21 cellular contexts compared by ENCODE assay signal in genomic region chr7:80643336-80643925, GRCh38. TPM values are rescaled to one million over a fixed set of nuclear protein-coding genes. Genes with fewer than 3 reads are reported as not detected.
DNase-seq lines count a peak whose midpoint lies in the region; ATAC-seq and TF ChIP-seq lines count a peak whose summit lies in the region.
"Had no signal": no experiment of that assay in that cellular context is flagged by ENCODE, and none has a peak within 500 bp of the region (broad histone marks: within the 10 kb centered on the region; RNA-seq: fewer than 3 reads in every experiment).

No MANE protein-coding gene starts in this region.

- no peak overlapping the region for H2AFZ ChIP-seq in PC-3 (ENCODE audit: low read length)

- no peak for DNase-seq in heart left ventricle
- no peak for DNase-seq in Right ventricle myocardium superior
- DNase-seq in PC-3: peak; percentile 63
- DNase-seq in foreskin keratinocyte: peak; percentile 46 to 69
- no peak for DNase-seq in stimulated activated effector memory CD8-positive, alpha-beta T cell treated with anti-CD3 and anti-CD28 coated beads, Interleukin-12 subunit alpha, Interleukin-12 subunit beta, amount 100 ng/mL, for 72 hours (ENCODE audit: low spot score in 2 of 2)
- DNase-seq in pons (ENCODE audit: low spot score): no peak
- DNase-seq: activated CD4-positive, alpha-beta T cell treated with anti-CD3 and anti-CD28 coated beads, Interleukin-2, amount 10 ng/mL, durations not matched to agents 7 days and 5 days; activated naive CD8-positive, alpha-beta T cell treated with anti-CD3 and anti-CD28 coated beads, Interleukin-2, amount 10 ng/mL, durations not matched to agents 7 days and 5 days; activated T-cell treated with anti-CD3 and anti-CD28 coated beads, Interleukin-2, amount 50 U/mL, for 24 hours; caudate nucleus; endodermal cell; GDM1; NCI-H1930; NCI-H524; ovary; testis had no signal

- peak overlapping the region in 11 of 12 donors; percentile 48 to 87 (median 84) for H3K27ac ChIP-seq in heart left ventricle
- no peak overlapping the region for H3K27ac ChIP-seq in PC-3 (ENCODE audit: low read length)
- no peak overlapping the region for H3K27ac ChIP-seq in foreskin keratinocyte
- peak overlapping the region; percentile 100 for H3K27ac ChIP-seq in subcutaneous abdominal adipose tissue (ENCODE audit: low read depth, low read length)
- H3K27ac ChIP-seq: A549, KMS-11, ovary, testis had no signal

- intact Hi-C loops in heart left ventricle (cut with DNase I): loop anchor here in 4 of 10 donors (5.0 to 10.0 kb wide), 5 partner anchors 49 to 169 kb away; no protein-coding TSS in a partner anchor
- intact Hi-C loops in Right ventricle myocardium superior (cut with DNase I): no loop called here
- intact Hi-C loops in PC-3 (cut with micrococcal nuclease): loop anchor here (5.0 kb wide), 1 partner anchor 46 kb away; no protein-coding TSS in a partner anchor

- H3K4me3 Mint-ChIP-seq in stimulated activated effector memory CD8-positive, alpha-beta T cell treated with anti-CD3 and anti-CD28 coated beads, Interleukin-12 subunit alpha, Interleukin-12 subunit beta, amount 100 ng/mL, for 72 hours: no peak overlapping the region
- H3K4me3 Mint-ChIP-seq in stimulated activated memory B cell treated with anti-CD40 and anti-IgM and Interleukin-4, amounts not matched to agents 10 μg/mL and 1 μg/mL and 100 μg/mL, for 72 hours: no peak overlapping the region
- H3K4me3 Mint-ChIP-seq: activated CD4-positive, alpha-beta T cell treated with anti-CD3 and anti-CD28 coated beads, Interleukin-2, amount 10 ng/mL, durations not matched to agents 7 days and 5 days; activated naive CD8-positive, alpha-beta T cell treated with anti-CD3 and anti-CD28 coated beads, Interleukin-2, amount 10 ng/mL, durations not matched to agents 7 days and 5 days; activated T-cell treated with anti-CD3 and anti-CD28 coated beads, Interleukin-2, amount 50 U/mL, for 24 hours; endodermal cell had no signal

- no peaks in the 10 kb centered on the region for H4K20me1 ChIP-seq in PC-3 (ENCODE audit: low read length)

- H3K79me2 ChIP-seq in PC-3 (ENCODE audit: low read length): no peaks in the 10 kb centered on the region

- no peaks in the 10 kb centered on the region for H3F3A ChIP-seq in PC-3 (ENCODE audit: low read length, unreplicated experiment)

- peaks cover 0 to 26% (median 7%) of the 10 kb centered on the region in 9 donors for H3K36me3 ChIP-seq in heart left ventricle
- H3K36me3 ChIP-seq in PC-3 (ENCODE audit: low read depth, low read length): no peaks in the 10 kb centered on the region
- peaks cover 3 to 27% (median 24%) of the 10 kb centered on the region in 5 donors for H3K36me3 ChIP-seq in subcutaneous abdominal adipose tissue (ENCODE audit: control insufficient read depth in 5 of 5, insufficient read depth in 5 of 5, low read length in 5 of 5)
- H3K36me3 ChIP-seq: ovary had no signal

- TF ChIP-seq CTCF in heart left ventricle (IDR thresholded peaks at IDR 0.05) (no peak), PC-3 (conservative IDR thresholded peaks at IDR 0.05; ENCODE audit: low read depth, low read length) (no peak), foreskin keratinocyte (conservative IDR thresholded peaks at IDR 0.05) (no peak)

- POLR2A ChIA-PET in PC-3 (lab: Charles Lee; ENCODE audit: unreplicated experiment): no interaction called here

- H3K36me3 Mint-ChIP-seq in stimulated activated effector memory CD8-positive, alpha-beta T cell treated with anti-CD3 and anti-CD28 coated beads, Interleukin-12 subunit alpha, Interleukin-12 subunit beta, amount 100 ng/mL, for 72 hours: no peaks in the 10 kb centered on the region
- H3K36me3 Mint-ChIP-seq in stimulated activated memory B cell treated with anti-CD40 and anti-IgM and Interleukin-4, amounts not matched to agents 10 μg/mL and 1 μg/mL and 100 μg/mL, for 72 hours: no peaks in the 10 kb centered on the region
- H3K36me3 Mint-ChIP-seq: activated naive CD8-positive, alpha-beta T cell treated with anti-CD3 and anti-CD28 coated beads, Interleukin-2, amount 10 ng/mL, durations not matched to agents 7 days and 5 days had no signal

- H3K27ac Mint-ChIP-seq in stimulated activated effector memory CD8-positive, alpha-beta T cell treated with anti-CD3 and anti-CD28 coated beads, Interleukin-12 subunit alpha, Interleukin-12 subunit beta, amount 100 ng/mL, for 72 hours: no peak overlapping the region
- no peak overlapping the region for H3K27ac Mint-ChIP-seq in stimulated activated memory B cell treated with anti-CD40 and anti-IgM and Interleukin-4, amounts not matched to agents 10 μg/mL and 1 μg/mL and 100 μg/mL, for 72 hours
- H3K27ac Mint-ChIP-seq: activated CD4-positive, alpha-beta T cell treated with anti-CD3 and anti-CD28 coated beads, Interleukin-2, amount 10 ng/mL, durations not matched to agents 7 days and 5 days; activated naive CD8-positive, alpha-beta T cell treated with anti-CD3 and anti-CD28 coated beads, Interleukin-2, amount 10 ng/mL, durations not matched to agents 7 days and 5 days; activated T-cell treated with anti-CD3 and anti-CD28 coated beads, Interleukin-2, amount 50 U/mL, for 24 hours; endodermal cell had no signal

- ATAC-seq in heart left ventricle (no peak), Right ventricle myocardium superior (ENCODE audit: poor library complexity) (no peak), PC-3 (peak; percentile 35; the same call in 1 of the 2 replicates), foreskin keratinocyte (peak; percentile 32)
- ATAC-seq in stimulated activated effector memory CD8-positive, alpha-beta T cell treated with anti-CD3 and anti-CD28 coated beads, Interleukin-12 subunit alpha, Interleukin-12 subunit beta, amount 100 ng/mL, for 72 hours: no peak
- no peak for ATAC-seq in stimulated activated memory B cell treated with anti-CD40 and anti-IgM and Interleukin-4, amounts not matched to agents 10 μg/mL and 1 μg/mL and 100 μg/mL, for 72 hours
- ATAC-seq: A549 had no signal

- CTCF ChIA-PET in PC-3 (lab: Charles Lee): no interaction called here

- H3K9me3 ChIP-seq in heart left ventricle (no peaks in the 10 kb centered on the region), PC-3 (ENCODE audit: low read length) (no peaks in the 10 kb centered on the region), subcutaneous abdominal adipose tissue (ENCODE audit: control insufficient read depth in 5 of 5, low read length in 5 of 5) (no peaks in the 10 kb centered on the region)
- H3K9me3 ChIP-seq: ovary, testis had no signal

- no peak for TF ChIP-seq POLR2A in heart left ventricle (IDR thresholded peaks at IDR 0.05)

- H3K9me3 Mint-ChIP-seq in stimulated activated effector memory CD8-positive, alpha-beta T cell treated with anti-CD3 and anti-CD28 coated beads, Interleukin-12 subunit alpha, Interleukin-12 subunit beta, amount 100 ng/mL, for 72 hours: peaks cover 7% of the 10 kb centered on the region
- no peaks in the 10 kb centered on the region for H3K9me3 Mint-ChIP-seq in stimulated activated memory B cell treated with anti-CD40 and anti-IgM and Interleukin-4, amounts not matched to agents 10 μg/mL and 1 μg/mL and 100 μg/mL, for 72 hours
- H3K9me3 Mint-ChIP-seq: activated CD4-positive, alpha-beta T cell treated with anti-CD3 and anti-CD28 coated beads, Interleukin-2, amount 10 ng/mL, durations not matched to agents 7 days and 5 days; activated naive CD8-positive, alpha-beta T cell treated with anti-CD3 and anti-CD28 coated beads, Interleukin-2, amount 10 ng/mL, durations not matched to agents 7 days and 5 days; activated T-cell treated with anti-CD3 and anti-CD28 coated beads, Interleukin-2, amount 50 U/mL, for 24 hours; endodermal cell had no signal

- no peaks in the 10 kb centered on the region for H3K27me3 ChIP-seq in heart left ventricle
- no peaks in the 10 kb centered on the region for H3K27me3 ChIP-seq in PC-3 (ENCODE audit: low read length)
- H3K27me3 ChIP-seq in foreskin keratinocyte: no peaks in the 10 kb centered on the region
- no peaks in the 10 kb centered on the region for H3K27me3 ChIP-seq in subcutaneous abdominal adipose tissue (ENCODE audit: control insufficient read depth in 5 of 5, insufficient read depth in 4 of 5, low read length in 5 of 5)
- H3K27me3 ChIP-seq: ovary, testis had no signal

- H3K4me1 Mint-ChIP-seq in stimulated activated effector memory CD8-positive, alpha-beta T cell treated with anti-CD3 and anti-CD28 coated beads, Interleukin-12 subunit alpha, Interleukin-12 subunit beta, amount 100 ng/mL, for 72 hours: no peaks in the 10 kb centered on the region
- H3K4me1 Mint-ChIP-seq in stimulated activated memory B cell treated with anti-CD40 and anti-IgM and Interleukin-4, amounts not matched to agents 10 μg/mL and 1 μg/mL and 100 μg/mL, for 72 hours: no peaks in the 10 kb centered on the region
- H3K4me1 Mint-ChIP-seq: activated CD4-positive, alpha-beta T cell treated with anti-CD3 and anti-CD28 coated beads, Interleukin-2, amount 10 ng/mL, durations not matched to agents 7 days and 5 days; activated naive CD8-positive, alpha-beta T cell treated with anti-CD3 and anti-CD28 coated beads, Interleukin-2, amount 10 ng/mL, durations not matched to agents 7 days and 5 days; endodermal cell had no signal

- H3K4me3 ChIP-seq in heart left ventricle (peak overlapping the region in 11 of 12 donors; percentile 37 to 67 (median 56)), PC-3 (ENCODE audit: low read length) (no peak overlapping the region), subcutaneous abdominal adipose tissue (ENCODE audit: low read depth in 1 of 5, low read length in 5 of 5) (peak overlapping the region; percentile 75 to 91 (median 80))
- H3K4me3 ChIP-seq: A549, ovary, testis had no signal

- 42 to 60% (median 49%) methylated on average over 5 of the region's 5 CpGs for WGBS in heart left ventricle, 4 donors

- H3K27me3 Mint-ChIP-seq in stimulated activated memory B cell treated with anti-CD40 and anti-IgM and Interleukin-4, amounts not matched to agents 10 μg/mL and 1 μg/mL and 100 μg/mL, for 72 hours: no peaks in the 10 kb centered on the region
- H3K27me3 Mint-ChIP-seq: activated CD4-positive, alpha-beta T cell treated with anti-CD3 and anti-CD28 coated beads, Interleukin-2, amount 10 ng/mL, durations not matched to agents 7 days and 5 days; activated naive CD8-positive, alpha-beta T cell treated with anti-CD3 and anti-CD28 coated beads, Interleukin-2, amount 10 ng/mL, durations not matched to agents 7 days and 5 days; activated T-cell treated with anti-CD3 and anti-CD28 coated beads, Interleukin-2, amount 50 U/mL, for 24 hours had no signal

- H3K9ac ChIP-seq in PC-3 (ENCODE audit: low read length): no peak overlapping the region
- peak overlapping the region; percentile 75 to 98 (median 88) for H3K9ac ChIP-seq in subcutaneous abdominal adipose tissue (ENCODE audit: low read length in 5 of 5)
- H3K9ac ChIP-seq: KMS-11 had no signal

- peak overlapping the region; percentile 21 for H3K4me2 ChIP-seq in PC-3 (ENCODE audit: low read length)
- H3K4me2 ChIP-seq: A549, KMS-11 had no signal

- BruUV-seq in PC-3 (replicated peaks; lab: Mats Ljungman, UMichigan): no TSS peak

- H3K9me2 ChIP-seq in PC-3 (replicated peaks; ENCODE audit: low read length): no peaks in the 10 kb centered on the region

- peaks cover 0 to 64% (median 29%) of the 10 kb centered on the region in 12 donors for H3K4me1 ChIP-seq in heart left ventricle
- peaks cover 23% of the 10 kb centered on the region for H3K4me1 ChIP-seq in PC-3 (ENCODE audit: insufficient read depth, low read length)
- no peaks in the 10 kb centered on the region for H3K4me1 ChIP-seq in foreskin keratinocyte
- H3K4me1 ChIP-seq in subcutaneous abdominal adipose tissue (ENCODE audit: control insufficient read depth in 5 of 5, insufficient read depth in 5 of 5, low read length in 5 of 5): peaks cover 1 to 50% (median 40%) of the 10 kb centered on the region in 5 donors
- H3K4me1 ChIP-seq: A549, testis had no signal

RNA-seq across cellular contexts. Expression of gene CD36, which starts 5.0 kb away (rescaled TPM):
- total RNA-seq in heart left ventricle (1,000 to 10,000 TPM in 7 of 9 donors, 100 to 1,000 TPM in 2; 891 to 1,960 (median 1,108) TPM), Right ventricle myocardium superior (1,239 TPM), PC-3 (2014; rRNA removed) (not detected in 2 replicates), foreskin keratinocyte (0.20 TPM in 1 of 2 replicates, not detected in the other)
- polyA plus RNA-seq in heart left ventricle (100 to 1,000 TPM; 289 to 529 TPM), foreskin keratinocyte (0.02 TPM in 1 of 2 replicates, not detected in the other)
- total RNA-seq: activated CD4-positive, alpha-beta T cell treated with anti-CD3 and anti-CD28 coated beads, Interleukin-2, amount 10 ng/mL, durations not matched to agents 7 days and 5 days; kidney epithelial cell had no signal

Comparison
In these comparisons a context has a peak if more than half of its experiments do, and no peak if none do; other contexts are left out.
1. ATAC-seq: peak in PC-3 (single experiment) and foreskin keratinocyte (single experiment); none in heart left ventricle (0 of 4), Right ventricle myocardium superior (single experiment), stimulated activated effector memory CD8-positive, alpha-beta T cell treated with anti-CD3 and anti-CD28 coated beads, Interleukin-12 subunit alpha, Interleukin-12 subunit beta, amount 100 ng/mL, for 72 hours (single experiment) and stimulated activated memory B cell treated with anti-CD40 and anti-IgM and Interleukin-4, amounts not matched to agents 10 μg/mL and 1 μg/mL and 100 μg/mL, for 72 hours (single experiment).
2. DNase-seq: peak in PC-3 (single experiment) and foreskin keratinocyte (2 of 2); none in heart left ventricle (0 of 5), Right ventricle myocardium superior (single experiment), stimulated activated effector memory CD8-positive, alpha-beta T cell treated with anti-CD3 and anti-CD28 coated beads, Interleukin-12 subunit alpha, Interleukin-12 subunit beta, amount 100 ng/mL, for 72 hours (0 of 2) and pons (single experiment).
3. H3K27ac ChIP-seq: peak in heart left ventricle (11 of 12) and subcutaneous abdominal adipose tissue (single experiment); none in PC-3 (single experiment) and foreskin keratinocyte (single experiment).
4. RNA of gene CD36, which starts 5.0 kb away (total RNA-seq): 1,239 TPM in Right ventricle myocardium superior (single experiment) and 891 to 1,960 TPM in heart left ventricle; 0.20 TPM in foreskin keratinocyte and not detected in PC-3; every median in the first group is over 100 times any median in the second.